Comparison of ENCODE assay signal across 20 cellular contexts in the genomic region with DNA sequence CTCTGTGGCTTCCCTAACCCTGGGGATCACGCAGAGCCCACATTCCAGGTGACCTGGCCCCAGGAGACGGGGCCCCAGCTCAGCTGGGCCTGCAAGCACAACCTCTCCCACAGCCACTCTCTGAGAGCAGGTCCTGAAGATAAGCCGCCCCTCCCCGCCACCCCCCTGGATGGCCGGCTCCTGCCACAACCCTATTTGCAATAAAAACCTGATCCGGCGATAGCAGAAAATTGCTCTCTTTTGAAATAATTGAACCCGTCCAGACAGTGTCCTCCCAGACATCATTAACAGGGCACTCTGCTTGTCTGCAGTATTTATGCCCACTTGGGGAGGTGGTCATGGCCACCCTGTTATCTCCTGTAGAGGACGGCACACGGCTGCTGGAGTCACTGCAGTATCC. TPM values are rescaled to one million over a fixed set of nuclear protein-coding genes. Genes with fewer than 3 reads are reported as not detected.
DNase-seq lines count a peak whose midpoint lies in the region; ATAC-seq, FAIRE-seq and TF ChIP-seq lines count a peak whose summit lies in the region.
"Had no signal": no experiment of that assay in that cellular context is flagged by ENCODE, and none has a peak within 500 bp of the region (broad histone marks: within the 10 kb centered on the region; RNA-seq: fewer than 3 reads in every experiment).

No MANE protein-coding gene starts in this region.

- TF ChIP-seq CTCF in SK-N-SH (IDR thresholded peaks at IDR 0.05) = no peak
- no peak for TF ChIP-seq CTCF in right atrium auricular region (IDR thresholded peaks at IDR 0.05)
- TF ChIP-seq CTCF in hepatocyte (IDR thresholded peaks at IDR 0.05; ENCODE audit: poor library complexity) = no peak
- no peak for TF ChIP-seq CTCF in RWPE1 (conservative IDR thresholded peaks at IDR 0.05; ENCODE audit: low read depth)

- H3K9me2 ChIP-seq in SK-N-SH (no peaks in the 10 kb centered on the region), hepatocyte (replicated peaks; ENCODE audit: insufficient read depth) (no peaks in the 10 kb centered on the region)

- no peaks in the 10 kb centered on the region for H3F3A ChIP-seq in SK-N-SH (replicated peaks; ENCODE audit: insufficient read depth)

- no peak for FAIRE-seq in frontal cortex (lab: Jason Lieb, UNC)
- FAIRE-seq: GM18507, H54 had no signal

- peaks cover 0 to 98% of the 10 kb centered on the region in 2 experiments; a peak in 1 of 4 replicates for H3K4me1 ChIP-seq in SK-N-SH (ENCODE audit: control insufficient read depth in 1 of 2, insufficient read depth in 2 of 2, low read depth in 1 of 2, low read length in 1 of 2)
- H3K4me1 ChIP-seq in right atrium auricular region = peaks cover 0 to 73% of the 10 kb centered on the region in 2 donors
- peaks cover 50% of the 10 kb centered on the region for H3K4me1 ChIP-seq in hepatocyte (ENCODE audit: insufficient read depth)

- H3K27ac ChIP-seq in SK-N-SH (ENCODE audit: low read depth in 2 of 2, low read length in 1 of 2) (peak overlapping the region in 1 of 2 experiments; percentile 97; a peak in 2 of 4 replicates), right atrium auricular region (peak overlapping the region; percentile 89 to 97), hepatocyte (no peak overlapping the region), RWPE1 (no peak overlapping the region)
- H3K27ac ChIP-seq: GM23248, HL-60 had no signal

- TF ChIP-seq EP300 in SK-N-SH (IDR thresholded peaks at IDR 0.05; ENCODE audit: borderline replicate concordance in 1 of 2, low read depth in 1 of 2, low read length in 1 of 2) = peak in 1 of 2 experiments; percentile 89; a peak in 2 of 4 replicates

- H3K9me3 ChIP-seq in SK-N-SH = no peaks in the 10 kb centered on the region
- no peaks in the 10 kb centered on the region for H3K9me3 ChIP-seq in right atrium auricular region
- no peaks in the 10 kb centered on the region for H3K9me3 ChIP-seq in hepatocyte (ENCODE audit: low read depth)

- 47% methylated on average over 6 of the region's 10 CpGs for WGBS in SK-N-SH (ENCODE audit: low lambda C conversion rate)
- WGBS in hepatocyte (ENCODE audit: low lambda C conversion rate, missing lambda C conversion rate) = 70% methylated on average over 10 of the region's 10 CpGs

- no peak for ATAC-seq in SK-N-SH treated with all-trans-retinoic acid at 6 μM for 48 hours
- no peak for ATAC-seq in left cardiac atrium
- ATAC-seq: HCT116 had no signal

- H3K79me2 ChIP-seq in SK-N-SH (ENCODE audit: insufficient read depth) (no peaks in the 10 kb centered on the region), hepatocyte (no peaks in the 10 kb centered on the region)

- no peak overlapping the region for H3K4me2 ChIP-seq in SK-N-SH
- H3K4me2 ChIP-seq in hepatocyte = peak overlapping the region; percentile 44

- TF ChIP-seq RAD21 in SK-N-SH (IDR thresholded peaks at IDR 0.05; ENCODE audit: low read length) = peak; percentile 46

- H4K20me1 ChIP-seq in SK-N-SH (ENCODE audit: insufficient read depth) (no peaks in the 10 kb centered on the region), hepatocyte (ENCODE audit: insufficient read depth, poor library complexity, severe bottlenecking) (no peaks in the 10 kb centered on the region)

- intact Hi-C loops in left cardiac atrium (cut with DNase I) = no loop called here

- H3K36me3 ChIP-seq in SK-N-SH (replicated peaks in 1 of 2; ENCODE audit: control insufficient read depth in 1 of 2, insufficient read depth in 2 of 2, low read length in 1 of 2) = no peaks in the 10 kb centered on the region
- H3K36me3 ChIP-seq in right atrium auricular region = peaks cover 20% of the 10 kb centered on the region
- no peaks in the 10 kb centered on the region for H3K36me3 ChIP-seq in hepatocyte (replicated peaks; ENCODE audit: insufficient read depth, low read depth)

- H2AFZ ChIP-seq in SK-N-SH (ENCODE audit: low read depth) (no peak overlapping the region), hepatocyte (no peak overlapping the region)
- H2AFZ ChIP-seq: GM23248 had no signal

- DNase-seq in SK-N-SH (peak; percentile 91), right atrium auricular region (ENCODE audit: low spot score) (no peak), left cardiac atrium (no peak), hepatocyte (ENCODE audit: low spot score) (no peak), RWPE1 (ENCODE audit: low spot score) (no peak), frontal cortex (ENCODE audit: low spot score in 2 of 2) (no peak), NCI-H1105 treated with DMSO at 0.1 percent for 48 hours (lab: John Stamatoyannopoulos, UW) (no peak)
- DNase-seq: 8988T; ACHN; C1 segment of cervical spinal cord; Calu3; CD4-positive, alpha-beta T cell; DMS 273 treated with DMSO at 0.1 percent for 48 hours; GM23248 had no signal

- no peak overlapping the region for H3K4me3 ChIP-seq in SK-N-SH (ENCODE audit: low read depth in 2 of 2, low read length in 1 of 2)
- no peak overlapping the region for H3K4me3 ChIP-seq in right atrium auricular region
- H3K4me3 ChIP-seq in hepatocyte = no peak overlapping the region
- H3K4me3 ChIP-seq: GM23248 had no signal

- POLR2A ChIA-PET in SK-N-SH (lab: Yijun Ruan, JAX) (no interaction called here), RWPE1 (lab: Yijun Ruan, JAX; ENCODE audit: low non-redundant PET) (no interaction called here)

- CTCF ChIA-PET in SK-N-SH (lab: Yijun Ruan, JAX) (no interaction called here), RWPE1 (lab: Yijun Ruan, JAX) (no interaction called here)

- no peak overlapping the region for H3K9ac ChIP-seq in SK-N-SH
- H3K9ac ChIP-seq: GM23248 had no signal

- H3K27me3 ChIP-seq in SK-N-SH (ENCODE audit: insufficient read depth) (no peaks in the 10 kb centered on the region), right atrium auricular region (no peaks in the 10 kb centered on the region), hepatocyte (no peaks in the 10 kb centered on the region)

TF ChIP-seq in SK-N-SH, 30 proteins besides CTCF, POLR2A, EP300 and RAD21 (continues in another document):
- TF ChIP-seq, protein P1, sequence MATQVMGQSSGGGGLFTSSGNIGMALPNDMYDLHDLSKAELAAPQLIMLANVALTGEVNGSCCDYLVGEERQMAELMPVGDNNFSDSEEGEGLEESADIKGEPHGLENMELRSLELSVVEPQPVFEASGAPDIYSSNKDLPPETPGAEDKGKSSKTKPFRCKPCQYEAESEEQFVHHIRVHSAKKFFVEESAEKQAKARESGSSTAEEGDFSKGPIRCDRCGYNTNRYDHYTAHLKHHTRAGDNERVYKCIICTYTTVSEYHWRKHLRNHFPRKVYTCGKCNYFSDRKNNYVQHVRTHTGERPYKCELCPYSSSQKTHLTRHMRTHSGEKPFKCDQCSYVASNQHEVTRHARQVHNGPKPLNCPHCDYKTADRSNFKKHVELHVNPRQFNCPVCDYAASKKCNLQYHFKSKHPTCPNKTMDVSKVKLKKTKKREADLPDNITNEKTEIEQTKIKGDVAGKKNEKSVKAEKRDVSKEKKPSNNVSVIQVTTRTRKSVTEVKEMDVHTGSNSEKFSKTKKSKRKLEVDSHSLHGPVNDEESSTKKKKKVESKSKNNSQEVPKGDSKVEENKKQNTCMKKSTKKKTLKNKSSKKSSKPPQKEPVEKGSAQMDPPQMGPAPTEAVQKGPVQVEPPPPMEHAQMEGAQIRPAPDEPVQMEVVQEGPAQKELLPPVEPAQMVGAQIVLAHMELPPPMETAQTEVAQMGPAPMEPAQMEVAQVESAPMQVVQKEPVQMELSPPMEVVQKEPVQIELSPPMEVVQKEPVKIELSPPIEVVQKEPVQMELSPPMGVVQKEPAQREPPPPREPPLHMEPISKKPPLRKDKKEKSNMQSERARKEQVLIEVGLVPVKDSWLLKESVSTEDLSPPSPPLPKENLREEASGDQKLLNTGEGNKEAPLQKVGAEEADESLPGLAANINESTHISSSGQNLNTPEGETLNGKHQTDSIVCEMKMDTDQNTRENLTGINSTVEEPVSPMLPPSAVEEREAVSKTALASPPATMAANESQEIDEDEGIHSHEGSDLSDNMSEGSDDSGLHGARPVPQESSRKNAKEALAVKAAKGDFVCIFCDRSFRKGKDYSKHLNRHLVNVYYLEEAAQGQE (IDR thresholded peaks at IDR 0.05; ENCODE audit: low read depth, low read length) = no peak

TF ChIP-seq in SK-N-SH treated with all-trans-retinoic acid at 6 μM for 48 hours, 23 proteins besides CTCF, POLR2A, EP300 and RAD21 (continues in another document):
- TF ChIP-seq, protein P2, sequence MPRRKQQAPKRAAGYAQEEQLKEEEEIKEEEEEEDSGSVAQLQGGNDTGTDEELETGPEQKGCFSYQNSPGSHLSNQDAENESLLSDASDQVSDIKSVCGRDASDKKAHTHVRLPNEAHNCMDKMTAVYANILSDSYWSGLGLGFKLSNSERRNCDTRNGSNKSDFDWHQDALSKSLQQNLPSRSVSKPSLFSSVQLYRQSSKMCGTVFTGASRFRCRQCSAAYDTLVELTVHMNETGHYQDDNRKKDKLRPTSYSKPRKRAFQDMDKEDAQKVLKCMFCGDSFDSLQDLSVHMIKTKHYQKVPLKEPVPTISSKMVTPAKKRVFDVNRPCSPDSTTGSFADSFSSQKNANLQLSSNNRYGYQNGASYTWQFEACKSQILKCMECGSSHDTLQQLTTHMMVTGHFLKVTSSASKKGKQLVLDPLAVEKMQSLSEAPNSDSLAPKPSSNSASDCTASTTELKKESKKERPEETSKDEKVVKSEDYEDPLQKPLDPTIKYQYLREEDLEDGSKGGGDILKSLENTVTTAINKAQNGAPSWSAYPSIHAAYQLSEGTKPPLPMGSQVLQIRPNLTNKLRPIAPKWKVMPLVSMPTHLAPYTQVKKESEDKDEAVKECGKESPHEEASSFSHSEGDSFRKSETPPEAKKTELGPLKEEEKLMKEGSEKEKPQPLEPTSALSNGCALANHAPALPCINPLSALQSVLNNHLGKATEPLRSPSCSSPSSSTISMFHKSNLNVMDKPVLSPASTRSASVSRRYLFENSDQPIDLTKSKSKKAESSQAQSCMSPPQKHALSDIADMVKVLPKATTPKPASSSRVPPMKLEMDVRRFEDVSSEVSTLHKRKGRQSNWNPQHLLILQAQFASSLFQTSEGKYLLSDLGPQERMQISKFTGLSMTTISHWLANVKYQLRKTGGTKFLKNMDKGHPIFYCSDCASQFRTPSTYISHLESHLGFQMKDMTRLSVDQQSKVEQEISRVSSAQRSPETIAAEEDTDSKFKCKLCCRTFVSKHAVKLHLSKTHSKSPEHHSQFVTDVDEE (CRISPR knock-in tag; IDR thresholded peaks at IDR 0.05) = no peak
- no peak for TF ChIP-seq ZFP30 (CRISPR knock-in tag; IDR thresholded peaks at IDR 0.05)

RNA-seq across cellular contexts. Expression of a gene that starts 5.0 kb away (rescaled TPM):
- polyA plus RNA-seq in SK-N-SH (2012; rRNA removed) (0.05 TPM in 1 of 2 replicates, not detected in the other), hepatocyte (1.1 and 4.5 TPM in 2 replicates)
- polyA plus RNA-seq in SK-N-SH (2012; cell fraction: cytosol; rRNA removed) = 0.01 TPM in 1 of 2 replicates, not detected in the other
- 0.04 and 0.06 TPM in 2 replicates for polyA plus RNA-seq in SK-N-SH (2012; cell fraction: nucleus; rRNA removed)
- total RNA-seq in right atrium auricular region (100 to 1,000 TPM in 1 of 2 donors, 10 to 100 TPM in 1; 59.5 to 135 TPM), left cardiac atrium (10 to 100 TPM; 26.6 to 66.7 TPM), hepatocyte (1.2 and 2.4 TPM in 2 replicates), frontal cortex (not detected)
- total RNA-seq: Calu3; CD4-positive, alpha-beta T cell; Daoy; GM23248 had no signal
- polyA plus RNA-seq: GM23248 had no signal

RNA-seq across cellular contexts. Expression of a gene that starts 20.0 kb away (rescaled TPM):
- polyA plus RNA-seq in SK-N-SH (2012; rRNA removed) = 1.1 and 1.7 TPM in 2 replicates
- polyA plus RNA-seq in SK-N-SH (2012; cell fraction: cytosol; rRNA removed) = 1.5 and 1.8 TPM in 2 replicates
- polyA plus RNA-seq in SK-N-SH (2012; cell fraction: nucleus; rRNA removed) = 1.7 and 2.9 TPM in 2 replicates
- total RNA-seq in right atrium auricular region = 1 to 10 TPM in 1 of 2 donors, under 1 TPM in 1; 0.52 to 2.2 TPM
- total RNA-seq in left cardiac atrium = 1 to 10 TPM in 1 of 2 donors, under 1 TPM in 1; 0.24 to 1.0 TPM
- 1.8 and 4.3 TPM in 2 replicates for total RNA-seq in hepatocyte
- 2.1 and 2.2 TPM in 2 replicates for polyA plus RNA-seq in hepatocyte
- total RNA-seq in frontal cortex = 42.0 TPM
- total RNA-seq: Calu3; CD4-positive, alpha-beta T cell; GM23248 had no signal
- polyA plus RNA-seq: GM23248 had no signal

Comparison
In these comparisons a context has a peak if more than half of its experiments do, and no peak if none do; other contexts are left out.
1. H3K27ac ChIP-seq: peak in right atrium auricular region (2 of 2); none in hepatocyte (single experiment) and RWPE1 (single experiment).